ENCODE assay signal across 1 cellular context in the genomic region with DNA sequence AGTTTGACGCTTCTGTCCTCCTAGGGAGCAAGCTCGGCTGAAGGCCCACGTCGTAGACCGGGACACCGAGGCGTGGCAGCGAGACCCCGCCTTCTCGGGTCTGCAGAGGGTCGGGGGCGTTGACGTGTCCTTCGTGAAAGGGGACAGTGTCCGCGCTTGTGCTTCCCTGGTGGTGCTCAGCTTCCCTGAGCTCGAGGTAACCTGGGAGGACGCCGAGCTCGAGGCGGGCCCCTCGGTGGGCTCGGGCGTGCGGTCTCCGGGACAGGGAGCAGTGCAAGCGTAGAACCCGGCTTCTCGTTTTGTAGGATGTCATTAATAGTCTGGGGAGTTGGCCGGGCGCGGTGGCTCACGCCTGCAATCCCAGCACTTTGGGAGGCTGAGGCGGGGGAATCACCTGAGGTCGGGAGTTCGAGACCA.
TF ChIP-seq lines count a peak whose summit lies in the region.

No MANE protein-coding gene starts in this region.

TF ChIP-seq in HepG2, 621 proteins besides CTCF, POLR2A, EP300 and RAD21 (continued from another document and continues in another):
- TF ChIP-seq, protein P1, sequence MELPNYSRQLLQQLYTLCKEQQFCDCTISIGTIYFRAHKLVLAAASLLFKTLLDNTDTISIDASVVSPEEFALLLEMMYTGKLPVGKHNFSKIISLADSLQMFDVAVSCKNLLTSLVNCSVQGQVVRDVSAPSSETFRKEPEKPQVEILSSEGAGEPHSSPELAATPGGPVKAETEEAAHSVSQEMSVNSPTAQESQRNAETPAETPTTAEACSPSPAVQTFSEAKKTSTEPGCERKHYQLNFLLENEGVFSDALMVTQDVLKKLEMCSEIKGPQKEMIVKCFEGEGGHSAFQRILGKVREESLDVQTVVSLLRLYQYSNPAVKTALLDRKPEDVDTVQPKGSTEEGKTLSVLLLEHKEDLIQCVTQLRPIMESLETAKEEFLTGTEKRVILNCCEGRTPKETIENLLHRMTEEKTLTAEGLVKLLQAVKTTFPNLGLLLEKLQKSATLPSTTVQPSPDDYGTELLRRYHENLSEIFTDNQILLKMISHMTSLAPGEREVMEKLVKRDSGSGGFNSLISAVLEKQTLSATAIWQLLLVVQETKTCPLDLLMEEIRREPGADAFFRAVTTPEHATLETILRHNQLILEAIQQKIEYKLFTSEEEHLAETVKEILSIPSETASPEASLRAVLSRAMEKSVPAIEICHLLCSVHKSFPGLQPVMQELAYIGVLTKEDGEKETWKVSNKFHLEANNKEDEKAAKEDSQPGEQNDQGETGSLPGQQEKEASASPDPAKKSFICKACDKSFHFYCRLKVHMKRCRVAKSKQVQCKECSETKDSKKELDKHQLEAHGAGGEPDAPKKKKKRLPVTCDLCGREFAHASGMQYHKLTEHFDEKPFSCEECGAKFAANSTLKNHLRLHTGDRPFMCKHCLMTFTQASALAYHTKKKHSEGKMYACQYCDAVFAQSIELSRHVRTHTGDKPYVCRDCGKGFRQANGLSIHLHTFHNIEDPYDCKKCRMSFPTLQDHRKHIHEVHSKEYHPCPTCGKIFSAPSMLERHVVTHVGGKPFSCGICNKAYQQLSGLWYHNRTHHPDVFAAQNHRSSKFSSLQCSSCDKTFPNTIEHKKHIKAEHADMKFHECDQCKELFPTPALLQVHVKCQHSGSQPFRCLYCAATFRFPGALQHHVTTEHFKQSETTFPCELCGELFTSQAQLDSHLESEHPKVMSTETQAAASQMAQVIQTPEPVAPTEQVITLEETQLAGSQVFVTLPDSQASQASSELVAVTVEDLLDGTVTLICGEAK (IDR thresholded peaks at IDR 0.05): no peak
- TF ChIP-seq, protein P1 (CRISPR knock-in tag; IDR thresholded peaks at IDR 0.05): no peak
- TF ChIP-seq, protein P2, sequence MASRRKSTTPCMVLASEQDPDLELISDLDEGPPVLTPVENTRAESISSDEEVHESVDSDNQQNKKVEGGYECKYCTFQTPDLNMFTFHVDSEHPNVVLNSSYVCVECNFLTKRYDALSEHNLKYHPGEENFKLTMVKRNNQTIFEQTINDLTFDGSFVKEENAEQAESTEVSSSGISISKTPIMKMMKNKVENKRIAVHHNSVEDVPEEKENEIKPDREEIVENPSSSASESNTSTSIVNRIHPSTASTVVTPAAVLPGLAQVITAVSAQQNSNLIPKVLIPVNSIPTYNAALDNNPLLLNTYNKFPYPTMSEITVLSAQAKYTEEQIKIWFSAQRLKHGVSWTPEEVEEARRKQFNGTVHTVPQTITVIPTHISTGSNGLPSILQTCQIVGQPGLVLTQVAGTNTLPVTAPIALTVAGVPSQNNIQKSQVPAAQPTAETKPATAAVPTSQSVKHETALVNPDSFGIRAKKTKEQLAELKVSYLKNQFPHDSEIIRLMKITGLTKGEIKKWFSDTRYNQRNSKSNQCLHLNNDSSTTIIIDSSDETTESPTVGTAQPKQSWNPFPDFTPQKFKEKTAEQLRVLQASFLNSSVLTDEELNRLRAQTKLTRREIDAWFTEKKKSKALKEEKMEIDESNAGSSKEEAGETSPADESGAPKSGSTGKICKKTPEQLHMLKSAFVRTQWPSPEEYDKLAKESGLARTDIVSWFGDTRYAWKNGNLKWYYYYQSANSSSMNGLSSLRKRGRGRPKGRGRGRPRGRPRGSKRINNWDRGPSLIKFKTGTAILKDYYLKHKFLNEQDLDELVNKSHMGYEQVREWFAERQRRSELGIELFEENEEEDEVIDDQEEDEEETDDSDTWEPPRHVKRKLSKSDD (CRISPR knock-in tag; IDR thresholded peaks at IDR 0.05; ENCODE audit: low read depth): 0 out of 2 replicates have a peak, but pooled peaks have one; percentile 57
- TF ChIP-seq ZBTB42 (CRISPR knock-in tag; IDR thresholded peaks at IDR 0.05): no peak
- TF ChIP-seq, protein P3, sequence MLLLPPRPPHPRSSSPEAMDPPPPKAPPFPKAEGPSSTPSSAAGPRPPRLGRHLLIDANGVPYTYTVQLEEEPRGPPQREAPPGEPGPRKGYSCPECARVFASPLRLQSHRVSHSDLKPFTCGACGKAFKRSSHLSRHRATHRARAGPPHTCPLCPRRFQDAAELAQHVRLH (CRISPR knock-in tag; IDR thresholded peaks at IDR 0.05; ENCODE audit: borderline replicate concordance, low read depth): no peak
- TF ChIP-seq ZNF326 (CRISPR knock-in tag; IDR thresholded peaks at IDR 0.05; ENCODE audit: borderline replicate concordance): 0 out of 2 replicates have a peak, but pooled peaks have one; percentile 37
- TF ChIP-seq SP1 (IDR thresholded peaks at IDR 0.05): no peak
- no peak for TF ChIP-seq SP1 (CRISPR knock-in tag; IDR thresholded peaks at IDR 0.05)
- TF ChIP-seq, protein P4, sequence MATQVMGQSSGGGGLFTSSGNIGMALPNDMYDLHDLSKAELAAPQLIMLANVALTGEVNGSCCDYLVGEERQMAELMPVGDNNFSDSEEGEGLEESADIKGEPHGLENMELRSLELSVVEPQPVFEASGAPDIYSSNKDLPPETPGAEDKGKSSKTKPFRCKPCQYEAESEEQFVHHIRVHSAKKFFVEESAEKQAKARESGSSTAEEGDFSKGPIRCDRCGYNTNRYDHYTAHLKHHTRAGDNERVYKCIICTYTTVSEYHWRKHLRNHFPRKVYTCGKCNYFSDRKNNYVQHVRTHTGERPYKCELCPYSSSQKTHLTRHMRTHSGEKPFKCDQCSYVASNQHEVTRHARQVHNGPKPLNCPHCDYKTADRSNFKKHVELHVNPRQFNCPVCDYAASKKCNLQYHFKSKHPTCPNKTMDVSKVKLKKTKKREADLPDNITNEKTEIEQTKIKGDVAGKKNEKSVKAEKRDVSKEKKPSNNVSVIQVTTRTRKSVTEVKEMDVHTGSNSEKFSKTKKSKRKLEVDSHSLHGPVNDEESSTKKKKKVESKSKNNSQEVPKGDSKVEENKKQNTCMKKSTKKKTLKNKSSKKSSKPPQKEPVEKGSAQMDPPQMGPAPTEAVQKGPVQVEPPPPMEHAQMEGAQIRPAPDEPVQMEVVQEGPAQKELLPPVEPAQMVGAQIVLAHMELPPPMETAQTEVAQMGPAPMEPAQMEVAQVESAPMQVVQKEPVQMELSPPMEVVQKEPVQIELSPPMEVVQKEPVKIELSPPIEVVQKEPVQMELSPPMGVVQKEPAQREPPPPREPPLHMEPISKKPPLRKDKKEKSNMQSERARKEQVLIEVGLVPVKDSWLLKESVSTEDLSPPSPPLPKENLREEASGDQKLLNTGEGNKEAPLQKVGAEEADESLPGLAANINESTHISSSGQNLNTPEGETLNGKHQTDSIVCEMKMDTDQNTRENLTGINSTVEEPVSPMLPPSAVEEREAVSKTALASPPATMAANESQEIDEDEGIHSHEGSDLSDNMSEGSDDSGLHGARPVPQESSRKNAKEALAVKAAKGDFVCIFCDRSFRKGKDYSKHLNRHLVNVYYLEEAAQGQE (IDR thresholded peaks at IDR 0.05; ENCODE audit: borderline replicate concordance in 1 of 2, low read depth in 1 of 2, low read length in 2 of 2): no peak
- TF ChIP-seq NR2F6 (IDR thresholded peaks at IDR 0.05): no peak
- no peak for TF ChIP-seq NR2F6 (CRISPR knock-in tag; IDR thresholded peaks at IDR 0.05)
- TF ChIP-seq, protein P5, sequence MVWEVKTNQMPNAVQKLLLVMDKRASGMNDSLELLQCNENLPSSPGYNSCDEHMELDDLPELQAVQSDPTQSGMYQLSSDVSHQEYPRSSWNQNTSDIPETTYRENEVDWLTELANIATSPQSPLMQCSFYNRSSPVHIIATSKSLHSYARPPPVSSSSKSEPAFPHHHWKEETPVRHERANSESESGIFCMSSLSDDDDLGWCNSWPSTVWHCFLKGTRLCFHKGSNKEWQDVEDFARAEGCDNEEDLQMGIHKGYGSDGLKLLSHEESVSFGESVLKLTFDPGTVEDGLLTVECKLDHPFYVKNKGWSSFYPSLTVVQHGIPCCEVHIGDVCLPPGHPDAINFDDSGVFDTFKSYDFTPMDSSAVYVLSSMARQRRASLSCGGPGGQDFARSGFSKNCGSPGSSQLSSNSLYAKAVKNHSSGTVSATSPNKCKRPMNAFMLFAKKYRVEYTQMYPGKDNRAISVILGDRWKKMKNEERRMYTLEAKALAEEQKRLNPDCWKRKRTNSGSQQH (CRISPR knock-in tag; IDR thresholded peaks at IDR 0.05; ENCODE audit: low read depth): no peak
- TF ChIP-seq ZNF10 (CRISPR knock-in tag; IDR thresholded peaks at IDR 0.05; ENCODE audit: borderline replicate concordance, low read depth): no peak
- TF ChIP-seq, protein P6, sequence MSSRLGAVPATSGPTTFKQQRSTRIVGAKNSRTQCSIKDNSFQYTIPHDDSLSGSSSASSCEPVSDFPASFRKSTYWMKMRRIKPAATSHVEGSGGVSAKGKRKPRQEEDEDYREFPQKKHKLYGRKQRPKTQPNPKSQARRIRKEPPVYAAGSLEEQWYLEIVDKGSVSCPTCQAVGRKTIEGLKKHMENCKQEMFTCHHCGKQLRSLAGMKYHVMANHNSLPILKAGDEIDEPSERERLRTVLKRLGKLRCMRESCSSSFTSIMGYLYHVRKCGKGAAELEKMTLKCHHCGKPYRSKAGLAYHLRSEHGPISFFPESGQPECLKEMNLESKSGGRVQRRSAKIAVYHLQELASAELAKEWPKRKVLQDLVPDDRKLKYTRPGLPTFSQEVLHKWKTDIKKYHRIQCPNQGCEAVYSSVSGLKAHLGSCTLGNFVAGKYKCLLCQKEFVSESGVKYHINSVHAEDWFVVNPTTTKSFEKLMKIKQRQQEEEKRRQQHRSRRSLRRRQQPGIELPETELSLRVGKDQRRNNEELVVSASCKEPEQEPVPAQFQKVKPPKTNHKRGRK (CRISPR knock-in tag; IDR thresholded peaks at IDR 0.05): no peak
- TF ChIP-seq, protein P7, sequence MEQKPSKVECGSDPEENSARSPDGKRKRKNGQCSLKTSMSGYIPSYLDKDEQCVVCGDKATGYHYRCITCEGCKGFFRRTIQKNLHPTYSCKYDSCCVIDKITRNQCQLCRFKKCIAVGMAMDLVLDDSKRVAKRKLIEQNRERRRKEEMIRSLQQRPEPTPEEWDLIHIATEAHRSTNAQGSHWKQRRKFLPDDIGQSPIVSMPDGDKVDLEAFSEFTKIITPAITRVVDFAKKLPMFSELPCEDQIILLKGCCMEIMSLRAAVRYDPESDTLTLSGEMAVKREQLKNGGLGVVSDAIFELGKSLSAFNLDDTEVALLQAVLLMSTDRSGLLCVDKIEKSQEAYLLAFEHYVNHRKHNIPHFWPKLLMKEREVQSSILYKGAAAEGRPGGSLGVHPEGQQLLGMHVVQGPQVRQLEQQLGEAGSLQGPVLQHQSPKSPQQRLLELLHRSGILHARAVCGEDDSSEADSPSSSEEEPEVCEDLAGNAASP (CRISPR knock-in tag; IDR thresholded peaks at IDR 0.05; ENCODE audit: borderline replicate concordance): no peak
- TF ChIP-seq, protein P8, sequence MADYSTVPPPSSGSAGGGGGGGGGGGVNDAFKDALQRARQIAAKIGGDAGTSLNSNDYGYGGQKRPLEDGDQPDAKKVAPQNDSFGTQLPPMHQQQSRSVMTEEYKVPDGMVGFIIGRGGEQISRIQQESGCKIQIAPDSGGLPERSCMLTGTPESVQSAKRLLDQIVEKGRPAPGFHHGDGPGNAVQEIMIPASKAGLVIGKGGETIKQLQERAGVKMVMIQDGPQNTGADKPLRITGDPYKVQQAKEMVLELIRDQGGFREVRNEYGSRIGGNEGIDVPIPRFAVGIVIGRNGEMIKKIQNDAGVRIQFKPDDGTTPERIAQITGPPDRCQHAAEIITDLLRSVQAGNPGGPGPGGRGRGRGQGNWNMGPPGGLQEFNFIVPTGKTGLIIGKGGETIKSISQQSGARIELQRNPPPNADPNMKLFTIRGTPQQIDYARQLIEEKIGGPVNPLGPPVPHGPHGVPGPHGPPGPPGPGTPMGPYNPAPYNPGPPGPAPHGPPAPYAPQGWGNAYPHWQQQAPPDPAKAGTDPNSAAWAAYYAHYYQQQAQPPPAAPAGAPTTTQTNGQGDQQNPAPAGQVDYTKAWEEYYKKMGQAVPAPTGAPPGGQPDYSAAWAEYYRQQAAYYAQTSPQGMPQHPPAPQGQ (CRISPR knock-in tag; IDR thresholded peaks at IDR 0.05; ENCODE audit: borderline replicate concordance): no peak
- TF ChIP-seq, protein P9, sequence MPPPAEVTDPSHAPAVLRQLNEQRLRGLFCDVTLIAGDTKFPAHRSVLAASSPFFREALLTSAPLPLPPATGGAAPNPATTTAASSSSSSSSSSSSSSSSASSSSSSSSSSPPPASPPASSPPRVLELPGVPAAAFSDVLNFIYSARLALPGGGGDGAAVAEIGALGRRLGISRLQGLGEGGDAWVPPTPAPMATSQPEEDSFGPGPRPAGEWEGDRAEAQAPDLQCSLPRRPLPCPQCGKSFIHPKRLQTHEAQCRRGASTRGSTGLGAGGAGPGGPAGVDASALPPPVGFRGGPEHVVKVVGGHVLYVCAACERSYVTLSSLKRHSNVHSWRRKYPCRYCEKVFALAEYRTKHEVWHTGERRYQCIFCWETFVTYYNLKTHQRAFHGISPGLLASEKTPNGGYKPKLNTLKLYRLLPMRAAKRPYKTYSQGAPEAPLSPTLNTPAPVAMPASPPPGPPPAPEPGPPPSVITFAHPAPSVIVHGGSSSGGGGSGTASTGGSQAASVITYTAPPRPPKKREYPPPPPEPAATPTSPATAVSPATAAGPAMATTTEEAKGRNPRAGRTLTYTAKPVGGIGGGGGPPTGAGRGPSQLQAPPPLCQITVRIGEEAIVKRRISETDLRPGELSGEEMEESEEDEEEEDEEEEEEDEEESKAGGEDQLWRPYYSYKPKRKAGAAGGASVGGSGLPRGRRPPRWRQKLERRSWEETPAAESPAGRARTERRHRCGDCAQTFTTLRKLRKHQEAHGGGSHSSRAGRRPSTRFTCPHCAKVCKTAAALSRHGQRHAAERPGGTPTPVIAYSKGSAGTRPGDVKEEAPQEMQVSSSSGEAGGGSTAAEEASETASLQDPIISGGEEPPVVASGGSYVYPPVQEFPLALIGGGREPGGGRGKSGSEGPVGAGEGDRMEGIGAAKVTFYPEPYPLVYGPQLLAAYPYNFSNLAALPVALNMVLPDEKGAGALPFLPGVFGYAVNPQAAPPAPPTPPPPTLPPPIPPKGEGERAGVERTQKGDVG (CRISPR knock-in tag; IDR thresholded peaks at IDR 0.05; ENCODE audit: borderline replicate concordance): no peak
- no peak for TF ChIP-seq SP140L (CRISPR knock-in tag; IDR thresholded peaks at IDR 0.05; ENCODE audit: borderline replicate concordance)
